Comparison of ENCODE assay signal across 28 cellular contexts in the genomic region with DNA sequence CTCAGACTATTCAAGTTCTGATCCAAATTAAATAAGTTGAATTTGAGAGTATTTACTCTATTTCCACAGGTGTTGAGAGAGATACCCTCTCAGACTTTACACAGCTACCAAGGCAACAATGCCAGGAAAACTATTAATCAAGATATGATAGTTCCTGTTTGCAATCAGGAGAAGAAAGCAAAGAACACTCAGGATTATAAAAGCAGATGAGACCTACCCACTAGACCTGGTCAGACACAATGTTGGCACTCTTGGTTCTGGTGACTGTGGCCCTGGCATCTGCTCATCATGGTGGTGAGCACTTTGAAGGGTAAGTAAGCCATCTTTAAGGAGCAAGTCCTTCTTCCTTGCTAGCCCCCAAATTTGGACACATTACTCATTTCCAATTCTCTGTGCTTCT. TPM values are rescaled to one million over a fixed set of nuclear protein-coding genes. Genes with fewer than 3 reads are reported as not detected.
"Had no signal": no experiment of that assay in that cellular context is flagged by ENCODE, and none has a peak within 500 bp of the region (broad histone marks: within the 10 kb centered on the region; RNA-seq: fewer than 3 reads in every experiment).

A gene (plus strand): TSS at position 227 of the 400 bp plus-strand sequence. CDS start 13 bp downstream, at position 240.

- H3K9me3 ChIP-seq: colonic mucosa, gastrocnemius medialis had no signal

- H3K36me3 ChIP-seq: ascending aorta, brain microvascular endothelial cell, colonic mucosa, esophagus muscularis mucosa, gastrocnemius medialis, heart left ventricle had no signal

- H3K36me3 Mint-ChIP-seq: activated naive CD8-positive, alpha-beta T cell had no signal

- H3K9me3 Mint-ChIP-seq: activated T-cell treated with anti-CD3 and anti-CD28 coated beads, Interleukin-2, amount 50 U/mL, for 4 hours had no signal

- H3K4me1 Mint-ChIP-seq: activated T-helper 17 cell treated with anti-CD3 and anti-CD28 coated beads, Interleukin-2, amount 50 U/mL, for 72 hours had no signal

- DNase-seq: activated CD4-positive, alpha-beta T cell treated with anti-CD3 and anti-CD28 coated beads for 48 hours; activated CD4-positive, alpha-beta T cell treated with anti-CD3 and anti-CD28 coated beads, Interleukin-2, amount 50 U/mL, for 1 hour; activated CD4-positive, alpha-beta T cell treated with anti-CD3 and anti-CD28 coated beads, Interleukin-2, amount 50 U/mL, for 48 hours; activated CD8-positive, alpha-beta memory T cell treated with anti-CD3 and anti-CD28 coated beads for 24 hours; activated CD8-positive, alpha-beta T cell treated with anti-CD3 and anti-CD28 coated beads for 36 hours; activated effector memory CD4-positive, alpha-beta T cell treated with Interleukin-2 at 50 U/mL for 16 hours; activated gamma-delta T cell treated with Interleukin-2 at 50 U/mL for 16 hours; activated naive CD4-positive, alpha-beta T cell treated with anti-CD3 and anti-CD28 coated beads, Interleukin-2, amount 50 U/mL, for 16 hours; activated naive CD4-positive, alpha-beta T cell treated with Interleukin-2 at 50 U/mL for 16 hours; activated T-cell treated with anti-CD3 and anti-CD28 coated beads, Interleukin-2, amount 50 U/mL, for 4 hours; brain microvascular endothelial cell; caudate nucleus; cerebellar nuclear complex; colonic mucosa; effector CD8-positive, alpha-beta T cell; endodermal cell; erythroblast; foreskin keratinocyte; gastrocnemius medialis; glutamatergic neuron; heart left ventricle; T-helper 2 cell had no signal

- ATAC-seq: activated CD8-positive, alpha-beta T cell treated with anti-CD3 and anti-CD28 coated beads for 36 hours; activated T-cell treated with anti-CD3 and anti-CD28 coated beads, Interleukin-2, amount 50 U/mL, for 4 hours; activated T-helper 17 cell treated with anti-CD3 and anti-CD28 coated beads, Interleukin-2, amount 50 U/mL, for 72 hours; foreskin keratinocyte; gastrocnemius medialis; heart left ventricle had no signal

- H3K4me1 ChIP-seq: ascending aorta, colonic mucosa, esophagus muscularis mucosa, foreskin keratinocyte, gastrocnemius medialis, heart left ventricle had no signal

- H3K27me3 ChIP-seq: ascending aorta, brain microvascular endothelial cell, colonic mucosa, esophagus muscularis mucosa, foreskin keratinocyte, gastrocnemius medialis, heart left ventricle had no signal

- H3K4me3 Mint-ChIP-seq: activated CD8-positive, alpha-beta T cell treated with anti-CD3 and anti-CD28 coated beads for 36 hours; activated naive CD8-positive, alpha-beta T cell; activated T-cell treated with anti-CD3 and anti-CD28 coated beads, Interleukin-2, amount 50 U/mL, for 4 hours; activated T-helper 17 cell treated with anti-CD3 and anti-CD28 coated beads, Interleukin-2, amount 50 U/mL, for 72 hours; endodermal cell had no signal

- H3K27ac ChIP-seq: ascending aorta, brain microvascular endothelial cell, colonic mucosa, esophagus muscularis mucosa, foreskin keratinocyte, gastrocnemius medialis, heart left ventricle had no signal

- H3K27ac Mint-ChIP-seq: activated CD8-positive, alpha-beta T cell treated with anti-CD3 and anti-CD28 coated beads for 36 hours; activated naive CD8-positive, alpha-beta T cell; activated T-helper 17 cell treated with anti-CD3 and anti-CD28 coated beads, Interleukin-2, amount 50 U/mL, for 72 hours; endodermal cell had no signal

- H3K27me3 Mint-ChIP-seq: activated CD8-positive, alpha-beta T cell treated with anti-CD3 and anti-CD28 coated beads for 36 hours; activated naive CD8-positive, alpha-beta T cell had no signal

- H3K4me3 ChIP-seq: ascending aorta, colonic mucosa, esophagus muscularis mucosa, gastrocnemius medialis, heart left ventricle had no signal

RNA-seq across cellular contexts. Expression of the gene that starts here (rescaled TPM):
- total RNA-seq: activated CD8-positive, alpha-beta T cell treated with anti-CD3 and anti-CD28 coated beads for 36 hours; activated T-helper 17 cell treated with anti-CD3 and anti-CD28 coated beads, Interleukin-2, amount 50 U/mL, for 72 hours; dermis microvascular lymphatic vessel endothelial cell; foreskin keratinocyte; T-helper 1 cell treated with Interleukin-12 subunit alpha and Interleukin-12 subunit beta and Interleukin-4 antibody, amounts not matched to agents 30 ng/mL and 1 ng/mL, for 36 hours had no signal
- polyA plus RNA-seq: foreskin keratinocyte had no signal
